Comparison of ENCODE assay signal across 8 cellular contexts in genomic region chr5:32583582-32584232, GRCh38. TPM values are rescaled to one million over a fixed set of nuclear protein-coding genes. Genes with fewer than 3 reads are reported as not detected.
DNase-seq lines count a peak whose midpoint lies in the region; ATAC-seq, FAIRE-seq and TF ChIP-seq lines count a peak whose summit lies in the region.

No MANE protein-coding gene starts in this region.

- no peaks in the 10 kb centered on the region for H3K27me3 Mint-ChIP-seq in CD8-positive, alpha-beta T cell (ENCODE audit: low read depth)
- H3K27me3 Mint-ChIP-seq in activated T-helper 2 cell treated with anti-CD3 and anti-CD28 coated beads, Interferon-gamma antibody, Interleukin-2, Interleukin-4, amounts not matched to agents 10 μg/mL and 5 μg/mL and 100 μg/mL, durations not matched to agents 14 hours and 24 hours and 36 hours (ENCODE audit: low read depth), result no peaks in the 10 kb centered on the region

- no peak for FAIRE-seq in frontal cortex (lab: Jason Lieb, UNC)

- peak overlapping the region; percentile 32 for H3K27ac Mint-ChIP-seq in CD8-positive, alpha-beta T cell
- H3K27ac Mint-ChIP-seq in activated T-helper 2 cell treated with anti-CD3 and anti-CD28 coated beads, Interferon-gamma antibody, Interleukin-2, Interleukin-4, amounts not matched to agents 10 μg/mL and 5 μg/mL and 100 μg/mL, durations not matched to agents 14 hours and 24 hours and 36 hours, result peak overlapping the region; percentile 29

- TF ChIP-seq CTCF in CD8-positive, alpha-beta T cell (IDR thresholded peaks at IDR 0.05), result no peak

- intact Hi-C loops in CD8-positive, alpha-beta T cell (cut with DNase I, micrococcal nuclease), result loop anchor here in 1 of 2 experiments (2.0 kb wide), 1 partner anchor 1051 kb away; the partner anchor contains the start of genes C5orf22 and DROSHA
- intact Hi-C loops in activated T-helper 2 cell treated with anti-CD3 and anti-CD28 coated beads, Interferon-gamma antibody, Interleukin-2, Interleukin-4, amounts not matched to agents 10 μg/mL and 5 μg/mL and 100 μg/mL, durations not matched to agents 14 hours and 24 hours and 36 hours (cut with micrococcal nuclease), result no loop called here

- no peaks in the 10 kb centered on the region for H3K27me3 ChIP-seq in CD8-positive, alpha-beta T cell (ENCODE audit: insufficient read depth, low read length)

- H3K9me3 Mint-ChIP-seq in CD8-positive, alpha-beta T cell, result no peaks in the 10 kb centered on the region
- H3K9me3 Mint-ChIP-seq in activated T-helper 2 cell treated with anti-CD3 and anti-CD28 coated beads, Interferon-gamma antibody, Interleukin-2, Interleukin-4, amounts not matched to agents 10 μg/mL and 5 μg/mL and 100 μg/mL, durations not matched to agents 14 hours and 24 hours and 36 hours, result no peaks in the 10 kb centered on the region

- peaks cover 29% of the 10 kb centered on the region for H3K4me1 ChIP-seq in CD8-positive, alpha-beta T cell (ENCODE audit: insufficient read depth, low read length)

- H3K27ac ChIP-seq in CD8-positive, alpha-beta T cell (ENCODE audit: low read depth, low read length), result no peak overlapping the region

- H3K36me3 Mint-ChIP-seq in CD8-positive, alpha-beta T cell, result peaks cover 10% of the 10 kb centered on the region
- peaks cover 19% of the 10 kb centered on the region for H3K36me3 Mint-ChIP-seq in activated T-helper 2 cell treated with anti-CD3 and anti-CD28 coated beads, Interferon-gamma antibody, Interleukin-2, Interleukin-4, amounts not matched to agents 10 μg/mL and 5 μg/mL and 100 μg/mL, durations not matched to agents 14 hours and 24 hours and 36 hours (ENCODE audit: low read depth)

- POLR2A ChIA-PET in CD8-positive, alpha-beta T cell (lab: Charles Lee), result interaction anchor here (1.9 kb wide), 1 partner anchor 139 kb away, joined by 11 read pairs; the partner anchor contains the start of gene ZFR

- no peaks in the 10 kb centered on the region for H3K36me3 ChIP-seq in CD8-positive, alpha-beta T cell (ENCODE audit: insufficient read depth, low read length)

- H3K4me1 Mint-ChIP-seq in CD8-positive, alpha-beta T cell (ENCODE audit: low read depth), result peaks cover 45% of the 10 kb centered on the region
- H3K4me1 Mint-ChIP-seq in activated T-helper 2 cell treated with anti-CD3 and anti-CD28 coated beads, Interferon-gamma antibody, Interleukin-2, Interleukin-4, amounts not matched to agents 10 μg/mL and 5 μg/mL and 100 μg/mL, durations not matched to agents 14 hours and 24 hours and 36 hours (ENCODE audit: low read depth), result peaks cover 52% of the 10 kb centered on the region

- no peak for DNase-seq in CD8-positive, alpha-beta T cell
- no peak for DNase-seq in activated T-helper 2 cell treated with anti-CD3 and anti-CD28 coated beads, Interferon-gamma antibody, Interleukin-2, Interleukin-4, amounts not matched to agents 10 μg/mL and 5 μg/mL and 100 μg/mL, durations not matched to agents 14 hours and 24 hours and 36 hours (ENCODE audit: low spot score)
- DNase-seq in frontal cortex (ENCODE audit: low spot score in 2 of 2), result no peak
- DNase-seq in NCI-H345 (lab: John Stamatoyannopoulos, UW), result no peak
- DNase-seq in activated CD8-positive, alpha-beta memory T cell treated with anti-CD3 and anti-CD28 coated beads, Interleukin-2, amount 50 U/mL, for 4 hours, result no peak
- no peak for DNase-seq in activated gamma-delta T cell (lab: John Stamatoyannopoulos, UW)

- H3K4me3 Mint-ChIP-seq in CD8-positive, alpha-beta T cell, result peak overlapping the region; percentile 54
- peak overlapping the region; percentile 41 for H3K4me3 Mint-ChIP-seq in activated T-helper 2 cell treated with anti-CD3 and anti-CD28 coated beads, Interferon-gamma antibody, Interleukin-2, Interleukin-4, amounts not matched to agents 10 μg/mL and 5 μg/mL and 100 μg/mL, durations not matched to agents 14 hours and 24 hours and 36 hours (ENCODE audit: low read depth)

- no peak overlapping the region for H3K4me3 ChIP-seq in CD8-positive, alpha-beta T cell (ENCODE audit: low read depth, low read length)

- H3K9me3 ChIP-seq in CD8-positive, alpha-beta T cell (ENCODE audit: low read length), result no peaks in the 10 kb centered on the region

- no peak for ATAC-seq in CD8-positive, alpha-beta T cell
- peak; percentile 60 for ATAC-seq in GM19467 (IDR thresholded peaks at IDR 0.05; ENCODE audit: unreplicated experiment)
- peak; percentile 89 for ATAC-seq in HG03378 (IDR thresholded peaks at IDR 0.05; ENCODE audit: unreplicated experiment)

- CTCF ChIA-PET in CD8-positive, alpha-beta T cell (lab: Charles Lee), result interaction anchor here (0.9 to 2.0 kb wide), 3 partner anchors 29 to 93 kb away, joined by 3 to 26 read pairs (median 6); no protein-coding TSS in a partner anchor

RNA-seq across cellular contexts. Expression of gene SUB1, which starts 1.6 kb away (rescaled TPM):
- total RNA-seq in CD8-positive, alpha-beta T cell, result 100 to 1,000 TPM; 361 to 370 TPM
- 380 and 404 TPM in 2 replicates for total RNA-seq in activated T-helper 2 cell treated with anti-CD3 and anti-CD28 coated beads, Interferon-gamma antibody, Interleukin-2, Interleukin-4, amounts not matched to agents 10 μg/mL and 5 μg/mL and 100 μg/mL, durations not matched to agents 14 hours and 24 hours and 36 hours
- 383 TPM for total RNA-seq in frontal cortex
